Comparison of ENCODE assay signal across 16 cellular contexts in the genomic region with DNA sequence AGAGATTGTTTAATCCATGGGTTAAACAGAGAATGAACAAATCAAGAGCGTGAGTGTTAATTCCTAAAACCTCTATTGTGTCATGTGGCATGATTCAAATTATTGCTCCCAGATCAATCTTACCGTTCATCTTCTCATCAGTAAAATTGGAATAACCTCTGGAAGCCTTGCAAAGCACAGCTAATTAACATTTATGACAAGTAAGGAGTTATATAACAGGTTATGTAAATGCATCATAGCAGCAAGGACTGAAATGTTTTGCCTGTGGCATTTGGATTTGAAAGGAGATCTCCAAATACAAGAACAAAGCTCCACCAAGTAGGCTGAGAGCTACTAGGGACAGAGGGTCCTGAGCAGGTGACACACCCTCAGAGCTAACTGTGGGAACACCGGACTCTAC.
DNase-seq lines count a peak whose midpoint lies in the region; ATAC-seq and TF ChIP-seq lines count a peak whose summit lies in the region.
"Had no signal": no experiment of that assay in that cellular context is flagged by ENCODE, and none has a peak within 500 bp of the region (broad histone marks: within the 10 kb centered on the region; RNA-seq: fewer than 3 reads in every experiment).

No MANE protein-coding gene starts in this region.

- no peaks in the 10 kb centered on the region for H3K36me3 Mint-ChIP-seq in neural crest cell (ENCODE audit: low read depth)
- H3K36me3 Mint-ChIP-seq: CD4-positive, CD25-positive, alpha-beta regulatory T cell; CD8-positive, alpha-beta T cell had no signal

- H3K27ac Mint-ChIP-seq in neural crest cell (ENCODE audit: unreplicated experiment), result peak overlapping the region; percentile 9
- H3K27ac Mint-ChIP-seq: B cell; CD8-positive, alpha-beta T cell; HFFc6 had no signal

- H3K27ac ChIP-seq in angular gyrus (ENCODE audit: low read depth, low read length), result peak overlapping the region; percentile 54
- H3K27ac ChIP-seq: BLaER1, C4-2B had no signal

- DNase-seq in neural crest cell (ENCODE audit: low read depth, low spot score) (no peak), superior temporal gyrus (ENCODE audit: extremely low spot score) (peak; percentile 65)
- DNase-seq: Caco-2; CD4-positive, CD25-positive, alpha-beta regulatory T cell; CD8-positive, alpha-beta T cell; DMS153; DND-41; GOT3; HFFc6 had no signal

- H3K27me3 Mint-ChIP-seq in neural crest cell (ENCODE audit: low read depth), result no peaks in the 10 kb centered on the region
- H3K27me3 Mint-ChIP-seq: B cell had no signal

- no peak for ATAC-seq in GM19395 (IDR thresholded peaks at IDR 0.05; ENCODE audit: unreplicated experiment)
- no peak for ATAC-seq in GM18867 (IDR thresholded peaks at IDR 0.05; ENCODE audit: unreplicated experiment)
- no peak for ATAC-seq in HG03025 (IDR thresholded peaks at IDR 0.05; ENCODE audit: low FRiP score, unreplicated experiment)
- ATAC-seq: CD8-positive, alpha-beta T cell had no signal

- peaks cover 29% of the 10 kb centered on the region for H3K4me1 Mint-ChIP-seq in neural crest cell
- H3K4me1 Mint-ChIP-seq: B cell; CD4-positive, CD25-positive, alpha-beta regulatory T cell had no signal

- H3K9me3 Mint-ChIP-seq in neural crest cell, result peaks cover 3% of the 10 kb centered on the region
- H3K9me3 Mint-ChIP-seq: CD4-positive, CD25-positive, alpha-beta regulatory T cell; CD8-positive, alpha-beta T cell had no signal

- no peak for TF ChIP-seq CTCF in neural crest cell (conservative IDR thresholded peaks at IDR 0.05)

- no peak overlapping the region for H3K4me3 Mint-ChIP-seq in neural crest cell
- H3K4me3 Mint-ChIP-seq: B cell; CD4-positive, CD25-positive, alpha-beta regulatory T cell; CD8-positive, alpha-beta T cell; HFFc6 had no signal
